In genomic region chr12:3225796-3226180, GRCh38 we compare ENCODE assay signal across 15 cellular contexts.
DNase-seq lines count a peak whose midpoint lies in the region; ATAC-seq lines count a peak whose summit lies in the region.
"Had no signal": no experiment of that assay in that cellular context is flagged by ENCODE, and none has a peak within 500 bp of the region (broad histone marks: within the 10 kb centered on the region; RNA-seq: fewer than 3 reads in every experiment).

No MANE protein-coding gene starts in this region.

- no peaks in the 10 kb centered on the region for H3K4me1 ChIP-seq in adipocyte (ENCODE audit: control insufficient read depth, insufficient read depth, low read length)
- H3K4me1 ChIP-seq: colonic mucosa had no signal

- peaks cover 14% of the 10 kb centered on the region for H3K27me3 ChIP-seq in adipocyte (replicated peaks; ENCODE audit: control insufficient read depth, insufficient read depth, low read length)
- H3K27me3 ChIP-seq: colonic mucosa, hepatocyte had no signal

- ATAC-seq in HG03139 (IDR thresholded peaks at IDR 0.05; ENCODE audit: unreplicated experiment) = no peak
- ATAC-seq: K562 had no signal

- H3K9me3 ChIP-seq in adipocyte (ENCODE audit: control insufficient read depth, low read length) = peaks cover 7% of the 10 kb centered on the region
- H3K9me3 ChIP-seq: colonic mucosa had no signal

- H3K36me3 ChIP-seq in adipocyte (ENCODE audit: control insufficient read depth, insufficient read depth, low read length, severe bottlenecking) = no peaks in the 10 kb centered on the region
- H3K36me3 ChIP-seq: colonic mucosa had no signal

- DNase-seq in EL (peak; percentile 18), LHCN-M2 (ENCODE audit: low read depth) (peak; percentile 43), adipocyte (ENCODE audit: low read depth) (peak; percentile 12), myocyte (ENCODE audit: low read depth) (peak; percentile 64)
- DNase-seq in activated effector memory CD4-positive, alpha-beta T cell treated with anti-CD3 and anti-CD28 coated beads, Interleukin-2, amount 50 U/mL, for 16 hours = no peak
- no peak for DNase-seq in stimulated activated CD4-positive, alpha-beta T cell treated with anti-CD3 and anti-CD28 coated beads, Interleukin-2, amount 100 ng/mL, for 24 hours
- no peak for DNase-seq in activated naive CD4-positive, alpha-beta T cell treated with anti-CD3 and anti-CD28 coated beads, Interleukin-2, amount 50 U/mL, for 16 hours
- DNase-seq: activated CD4-positive, CD25-positive, alpha-beta regulatory T cell treated with anti-CD3 and anti-CD28 coated beads, Interleukin-2, amount 50 U/mL, for 72 hours; colonic mucosa; erythroblast; NCI-H187; stimulated activated CD4-positive, alpha-beta T cell treated with anti-CD3 and anti-CD28 coated beads, Interleukin-12 subunit alpha, Interleukin-12 subunit beta, amount 100 ng/mL, for 4 hours had no signal

- H3K9ac ChIP-seq in adipocyte (ENCODE audit: low read length) = no peak overlapping the region

- no peak overlapping the region for H3K4me3 ChIP-seq in adipocyte (ENCODE audit: low read length)
- H3K4me3 ChIP-seq: colonic mucosa, hepatocyte, K562 had no signal

Comparison
In these comparisons a context has a peak if more than half of its experiments do, and no peak if none do; other contexts are left out.
1. DNase-seq: peak in EL (single experiment), LHCN-M2 (single experiment), adipocyte (single experiment) and myocyte (single experiment); none in activated effector memory CD4-positive, alpha-beta T cell treated with anti-CD3 and anti-CD28 coated beads, Interleukin-2, amount 50 U/mL, for 16 hours (single experiment), stimulated activated CD4-positive, alpha-beta T cell treated with anti-CD3 and anti-CD28 coated beads, Interleukin-2, amount 100 ng/mL, for 24 hours (0 of 2) and activated naive CD4-positive, alpha-beta T cell treated with anti-CD3 and anti-CD28 coated beads, Interleukin-2, amount 50 U/mL, for 16 hours (single experiment).